ENCODE assay signal across 1 cellular context in the genomic region with DNA sequence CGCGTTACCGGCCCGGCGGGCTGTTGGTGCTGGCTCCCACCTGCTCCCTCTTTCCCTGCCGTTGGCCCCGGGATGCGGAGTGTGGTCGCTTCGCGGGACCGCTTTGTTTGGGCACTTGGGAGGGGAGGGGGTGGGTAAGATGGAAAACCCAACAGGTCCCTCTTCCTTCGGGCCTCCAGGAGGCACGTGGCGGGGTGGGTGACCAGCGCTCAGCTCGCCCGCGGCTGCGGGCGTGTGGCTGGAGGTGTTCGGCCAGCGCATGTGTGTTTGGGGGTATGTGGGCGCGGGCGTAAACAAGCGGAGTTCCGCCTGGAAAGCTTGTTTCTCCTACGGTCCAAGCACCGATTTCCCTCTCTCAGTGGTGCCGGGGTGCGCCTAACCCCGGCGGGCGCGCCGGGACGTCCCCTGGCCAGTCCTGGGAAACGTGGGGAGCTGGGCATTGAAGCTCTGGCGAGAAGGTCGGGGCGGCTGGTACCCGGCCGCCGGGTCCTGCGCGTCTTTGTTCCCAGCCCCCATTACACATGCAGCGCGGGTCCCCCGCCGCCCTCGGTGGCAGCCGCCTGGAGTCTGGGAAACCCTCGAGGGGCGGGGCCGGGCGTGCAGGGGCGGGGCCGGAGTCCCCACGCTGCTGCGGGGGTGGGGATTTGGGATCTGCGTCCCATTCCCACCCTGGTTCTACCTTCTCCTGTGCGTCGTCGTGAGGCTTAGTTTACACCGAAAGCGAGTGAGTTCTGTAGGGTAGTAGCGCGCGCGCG.
TF ChIP-seq lines count a peak whose summit lies in the region.

No MANE protein-coding gene starts in this region.

TF ChIP-seq in HepG2, 621 proteins besides CTCF, POLR2A, EP300 and RAD21 (continued from another document and continues in another):
- TF ChIP-seq TCF7 (IDR thresholded peaks at IDR 0.05; ENCODE audit: low read depth), result no peak
- TF ChIP-seq ZNF253 (CRISPR knock-in tag; IDR thresholded peaks at IDR 0.05; ENCODE audit: borderline replicate concordance), result no peak
- TF ChIP-seq, protein P1, sequence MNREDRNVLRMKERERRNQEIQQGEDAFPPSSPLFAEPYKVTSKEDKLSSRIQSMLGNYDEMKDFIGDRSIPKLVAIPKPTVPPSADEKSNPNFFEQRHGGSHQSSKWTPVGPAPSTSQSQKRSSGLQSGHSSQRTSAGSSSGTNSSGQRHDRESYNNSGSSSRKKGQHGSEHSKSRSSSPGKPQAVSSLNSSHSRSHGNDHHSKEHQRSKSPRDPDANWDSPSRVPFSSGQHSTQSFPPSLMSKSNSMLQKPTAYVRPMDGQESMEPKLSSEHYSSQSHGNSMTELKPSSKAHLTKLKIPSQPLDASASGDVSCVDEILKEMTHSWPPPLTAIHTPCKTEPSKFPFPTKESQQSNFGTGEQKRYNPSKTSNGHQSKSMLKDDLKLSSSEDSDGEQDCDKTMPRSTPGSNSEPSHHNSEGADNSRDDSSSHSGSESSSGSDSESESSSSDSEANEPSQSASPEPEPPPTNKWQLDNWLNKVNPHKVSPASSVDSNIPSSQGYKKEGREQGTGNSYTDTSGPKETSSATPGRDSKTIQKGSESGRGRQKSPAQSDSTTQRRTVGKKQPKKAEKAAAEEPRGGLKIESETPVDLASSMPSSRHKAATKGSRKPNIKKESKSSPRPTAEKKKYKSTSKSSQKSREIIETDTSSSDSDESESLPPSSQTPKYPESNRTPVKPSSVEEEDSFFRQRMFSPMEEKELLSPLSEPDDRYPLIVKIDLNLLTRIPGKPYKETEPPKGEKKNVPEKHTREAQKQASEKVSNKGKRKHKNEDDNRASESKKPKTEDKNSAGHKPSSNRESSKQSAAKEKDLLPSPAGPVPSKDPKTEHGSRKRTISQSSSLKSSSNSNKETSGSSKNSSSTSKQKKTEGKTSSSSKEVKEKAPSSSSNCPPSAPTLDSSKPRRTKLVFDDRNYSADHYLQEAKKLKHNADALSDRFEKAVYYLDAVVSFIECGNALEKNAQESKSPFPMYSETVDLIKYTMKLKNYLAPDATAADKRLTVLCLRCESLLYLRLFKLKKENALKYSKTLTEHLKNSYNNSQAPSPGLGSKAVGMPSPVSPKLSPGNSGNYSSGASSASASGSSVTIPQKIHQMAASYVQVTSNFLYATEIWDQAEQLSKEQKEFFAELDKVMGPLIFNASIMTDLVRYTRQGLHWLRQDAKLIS (CRISPR knock-in tag; IDR thresholded peaks at IDR 0.05), result no peak
- 0 out of 2 replicates have a peak, but pooled peaks have one; percentile 24 for TF ChIP-seq ZFP36L1 (CRISPR knock-in tag; IDR thresholded peaks at IDR 0.05)
- peak; percentile 65 for TF ChIP-seq ZNF772 (CRISPR knock-in tag; IDR thresholded peaks at IDR 0.05)
- no peak for TF ChIP-seq ZNF672 (CRISPR knock-in tag; IDR thresholded peaks at IDR 0.05)
- TF ChIP-seq ZNF382 (CRISPR knock-in tag; IDR thresholded peaks at IDR 0.05; ENCODE audit: borderline replicate concordance), result no peak
- TF ChIP-seq, protein P2, sequence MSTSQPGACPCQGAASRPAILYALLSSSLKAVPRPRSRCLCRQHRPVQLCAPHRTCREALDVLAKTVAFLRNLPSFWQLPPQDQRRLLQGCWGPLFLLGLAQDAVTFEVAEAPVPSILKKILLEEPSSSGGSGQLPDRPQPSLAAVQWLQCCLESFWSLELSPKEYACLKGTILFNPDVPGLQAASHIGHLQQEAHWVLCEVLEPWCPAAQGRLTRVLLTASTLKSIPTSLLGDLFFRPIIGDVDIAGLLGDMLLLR (CRISPR knock-in tag; IDR thresholded peaks at IDR 0.05), result no peak
- TF ChIP-seq HDAC1 (CRISPR knock-in tag; IDR thresholded peaks at IDR 0.05), result peak; percentile 79
- no peak for TF ChIP-seq RARG (CRISPR knock-in tag; IDR thresholded peaks at IDR 0.05; ENCODE audit: low read depth)
- 0 out of 2 replicates have a peak, but pooled peaks have one; percentile 14 for TF ChIP-seq ZSCAN12 (CRISPR knock-in tag; IDR thresholded peaks at IDR 0.05)
- peak; percentile 67 for TF ChIP-seq POLR2G (IDR thresholded peaks at IDR 0.05; ENCODE audit: low read depth, low read length)
- TF ChIP-seq ZNF788 (CRISPR knock-in tag; IDR thresholded peaks at IDR 0.05; ENCODE audit: borderline replicate concordance), result peak; percentile 84; the same call in 1 of the 2 replicates
- TF ChIP-seq ZNF143 (CRISPR knock-in tag; IDR thresholded peaks at IDR 0.05), result no peak
- no peak for TF ChIP-seq XBP1 (CRISPR knock-in tag; IDR thresholded peaks at IDR 0.05)
- TF ChIP-seq GZF1 (CRISPR knock-in tag; IDR thresholded peaks at IDR 0.05), result no peak
- TF ChIP-seq ZNF432 (CRISPR knock-in tag; IDR thresholded peaks at IDR 0.05; ENCODE audit: borderline replicate concordance), result no peak
- TF ChIP-seq, protein P3, sequence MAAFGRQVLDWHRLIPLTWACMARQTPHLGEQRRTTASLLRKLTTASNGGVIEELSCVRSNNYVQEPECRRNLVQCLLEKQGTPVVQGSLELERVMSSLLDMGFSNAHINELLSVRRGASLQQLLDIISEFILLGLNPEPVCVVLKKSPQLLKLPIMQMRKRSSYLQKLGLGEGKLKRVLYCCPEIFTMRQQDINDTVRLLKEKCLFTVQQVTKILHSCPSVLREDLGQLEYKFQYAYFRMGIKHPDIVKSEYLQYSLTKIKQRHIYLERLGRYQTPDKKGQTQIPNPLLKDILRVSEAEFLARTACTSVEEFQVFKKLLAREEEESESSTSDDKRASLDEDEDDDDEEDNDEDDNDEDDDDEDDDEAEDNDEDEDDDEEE (CRISPR knock-in tag; IDR thresholded peaks at IDR 0.05), result no peak
- no peak for TF ChIP-seq U2AF2 (IDR thresholded peaks at IDR 0.05; ENCODE audit: low read depth, low read length)
- TF ChIP-seq, protein P4, sequence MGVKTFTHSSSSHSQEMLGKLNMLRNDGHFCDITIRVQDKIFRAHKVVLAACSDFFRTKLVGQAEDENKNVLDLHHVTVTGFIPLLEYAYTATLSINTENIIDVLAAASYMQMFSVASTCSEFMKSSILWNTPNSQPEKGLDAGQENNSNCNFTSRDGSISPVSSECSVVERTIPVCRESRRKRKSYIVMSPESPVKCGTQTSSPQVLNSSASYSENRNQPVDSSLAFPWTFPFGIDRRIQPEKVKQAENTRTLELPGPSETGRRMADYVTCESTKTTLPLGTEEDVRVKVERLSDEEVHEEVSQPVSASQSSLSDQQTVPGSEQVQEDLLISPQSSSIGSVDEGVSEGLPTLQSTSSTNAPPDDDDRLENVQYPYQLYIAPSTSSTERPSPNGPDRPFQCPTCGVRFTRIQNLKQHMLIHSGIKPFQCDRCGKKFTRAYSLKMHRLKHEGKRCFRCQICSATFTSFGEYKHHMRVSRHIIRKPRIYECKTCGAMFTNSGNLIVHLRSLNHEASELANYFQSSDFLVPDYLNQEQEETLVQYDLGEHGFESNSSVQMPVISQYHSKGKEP (CRISPR knock-in tag; IDR thresholded peaks at IDR 0.05), result no peak
- TF ChIP-seq GABPA (IDR thresholded peaks at IDR 0.05; ENCODE audit: low read depth, low read length), result no peak
- no peak for TF ChIP-seq GABPA (CRISPR knock-in tag; IDR thresholded peaks at IDR 0.05; ENCODE audit: low read depth)
- no peak for TF ChIP-seq BRCA1 (CRISPR knock-in tag; IDR thresholded peaks at IDR 0.05)
- TF ChIP-seq ASH2L (IDR thresholded peaks at IDR 0.05; ENCODE audit: insufficient read length, low read depth, low read length), result no peak
- peak; percentile 92 for TF ChIP-seq ZSCAN31 (CRISPR knock-in tag; IDR thresholded peaks at IDR 0.05; ENCODE audit: low read depth)
- TF ChIP-seq, protein P5, sequence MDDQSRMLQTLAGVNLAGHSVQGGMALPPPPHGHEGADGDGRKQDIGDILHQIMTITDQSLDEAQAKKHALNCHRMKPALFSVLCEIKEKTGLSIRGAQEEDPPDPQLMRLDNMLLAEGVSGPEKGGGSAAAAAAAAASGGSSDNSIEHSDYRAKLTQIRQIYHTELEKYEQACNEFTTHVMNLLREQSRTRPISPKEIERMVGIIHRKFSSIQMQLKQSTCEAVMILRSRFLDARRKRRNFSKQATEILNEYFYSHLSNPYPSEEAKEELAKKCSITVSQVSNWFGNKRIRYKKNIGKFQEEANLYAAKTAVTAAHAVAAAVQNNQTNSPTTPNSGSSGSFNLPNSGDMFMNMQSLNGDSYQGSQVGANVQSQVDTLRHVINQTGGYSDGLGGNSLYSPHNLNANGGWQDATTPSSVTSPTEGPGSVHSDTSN (CRISPR knock-in tag; IDR thresholded peaks at IDR 0.05; ENCODE audit: borderline replicate concordance), result no peak
- TF ChIP-seq ZNF589 (CRISPR knock-in tag; conservative IDR thresholded peaks at IDR 0.05), result peak; percentile 61
- no peak for TF ChIP-seq NFE2L2 (IDR thresholded peaks at IDR 0.05; ENCODE audit: low read length)
- TF ChIP-seq, protein P6, sequence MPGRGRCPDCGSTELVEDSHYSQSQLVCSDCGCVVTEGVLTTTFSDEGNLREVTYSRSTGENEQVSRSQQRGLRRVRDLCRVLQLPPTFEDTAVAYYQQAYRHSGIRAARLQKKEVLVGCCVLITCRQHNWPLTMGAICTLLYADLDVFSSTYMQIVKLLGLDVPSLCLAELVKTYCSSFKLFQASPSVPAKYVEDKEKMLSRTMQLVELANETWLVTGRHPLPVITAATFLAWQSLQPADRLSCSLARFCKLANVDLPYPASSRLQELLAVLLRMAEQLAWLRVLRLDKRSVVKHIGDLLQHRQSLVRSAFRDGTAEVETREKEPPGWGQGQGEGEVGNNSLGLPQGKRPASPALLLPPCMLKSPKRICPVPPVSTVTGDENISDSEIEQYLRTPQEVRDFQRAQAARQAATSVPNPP (CRISPR knock-in tag; IDR thresholded peaks at IDR 0.05), result no peak
- TF ChIP-seq NCOA1 (CRISPR knock-in tag; IDR thresholded peaks at IDR 0.05), result no peak
- no peak for TF ChIP-seq ZMYM2 (CRISPR knock-in tag; IDR thresholded peaks at IDR 0.05)
- TF ChIP-seq SAFB2 (CRISPR knock-in tag; IDR thresholded peaks at IDR 0.05; ENCODE audit: borderline replicate concordance, low read depth), result no peak
- no peak for TF ChIP-seq ESRRA (CRISPR knock-in tag; IDR thresholded peaks at IDR 0.05; ENCODE audit: low read depth)
- TF ChIP-seq ZNF703 (CRISPR knock-in tag; IDR thresholded peaks at IDR 0.05; ENCODE audit: borderline replicate concordance), result 0 out of 2 replicates have a peak, but pooled peaks have one; percentile 17
- peak; percentile 33; the same call in 1 of the 2 replicates for TF ChIP-seq SIX1 (CRISPR knock-in tag; IDR thresholded peaks at IDR 0.05; ENCODE audit: borderline replicate concordance)
- no peak for TF ChIP-seq FOXK2 (IDR thresholded peaks at IDR 0.05)
- no peak for TF ChIP-seq ZNF282 (IDR thresholded peaks at IDR 0.05; ENCODE audit: partially characterized antibody)
- no peak for TF ChIP-seq TRIM24 (CRISPR knock-in tag; IDR thresholded peaks at IDR 0.05)
- no peak for TF ChIP-seq LCORL (IDR thresholded peaks at IDR 0.05)
- peak; percentile 68 for TF ChIP-seq LCORL (CRISPR knock-in tag; IDR thresholded peaks at IDR 0.05)
- TF ChIP-seq, protein P7, sequence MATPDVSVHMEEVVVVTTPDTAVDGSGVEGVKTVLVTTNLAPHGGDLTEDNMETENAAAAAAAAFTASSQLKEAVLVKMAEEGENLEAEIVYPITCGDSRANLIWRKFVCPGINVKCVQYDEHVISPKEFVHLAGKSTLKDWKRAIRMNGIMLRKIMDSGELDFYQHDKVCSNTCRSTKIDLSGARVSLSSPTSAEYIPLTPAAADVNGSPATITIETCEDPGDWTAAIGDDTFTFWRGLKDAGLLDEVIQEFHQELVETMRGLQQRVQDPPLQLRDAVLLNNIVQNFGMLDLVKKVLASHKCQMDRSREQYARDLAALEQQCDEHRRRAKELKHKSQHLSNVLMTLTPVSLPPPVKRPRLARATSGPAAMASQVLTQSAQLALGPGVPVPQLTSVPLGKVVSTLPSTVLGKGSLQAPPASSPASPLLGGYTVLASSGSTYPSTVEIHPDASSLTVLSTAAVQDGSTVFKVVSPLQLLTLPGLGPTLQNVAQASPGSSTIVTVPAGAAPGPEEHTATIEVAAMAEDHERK (CRISPR knock-in tag; IDR thresholded peaks at IDR 0.05; ENCODE audit: low read depth), result 0 out of 2 replicates have a peak, but pooled peaks have one; percentile 43
- TF ChIP-seq, protein P8, sequence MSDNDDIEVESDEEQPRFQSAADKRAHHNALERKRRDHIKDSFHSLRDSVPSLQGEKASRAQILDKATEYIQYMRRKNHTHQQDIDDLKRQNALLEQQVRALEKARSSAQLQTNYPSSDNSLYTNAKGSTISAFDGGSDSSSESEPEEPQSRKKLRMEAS (IDR thresholded peaks at IDR 0.05), result peak; percentile 71
- TF ChIP-seq, protein P9, sequence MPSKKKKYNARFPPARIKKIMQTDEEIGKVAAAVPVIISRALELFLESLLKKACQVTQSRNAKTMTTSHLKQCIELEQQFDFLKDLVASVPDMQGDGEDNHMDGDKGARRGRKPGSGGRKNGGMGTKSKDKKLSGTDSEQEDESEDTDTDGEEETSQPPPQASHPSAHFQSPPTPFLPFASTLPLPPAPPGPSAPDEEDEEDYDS (CRISPR knock-in tag; IDR thresholded peaks at IDR 0.05), result no peak; the same call in 1 of the 2 replicates
- TF ChIP-seq ZBTB38 (CRISPR knock-in tag; IDR thresholded peaks at IDR 0.05), result no peak
- no peak for TF ChIP-seq ZMYM3 (CRISPR knock-in tag; IDR thresholded peaks at IDR 0.05)
- peak; percentile 74; the same call in 1 of the 2 replicates for TF ChIP-seq KDM2A (CRISPR knock-in tag; IDR thresholded peaks at IDR 0.05; ENCODE audit: borderline replicate concordance, low read depth)
- TF ChIP-seq SYNCRIP (IDR thresholded peaks at IDR 0.05; ENCODE audit: insufficient read depth, low read depth, low read length), result no peak
- no peak for TF ChIP-seq ZNF777 (CRISPR knock-in tag; IDR thresholded peaks at IDR 0.05)
- TF ChIP-seq DR1 (CRISPR knock-in tag; IDR thresholded peaks at IDR 0.05), result no peak
- TF ChIP-seq, protein P10, sequence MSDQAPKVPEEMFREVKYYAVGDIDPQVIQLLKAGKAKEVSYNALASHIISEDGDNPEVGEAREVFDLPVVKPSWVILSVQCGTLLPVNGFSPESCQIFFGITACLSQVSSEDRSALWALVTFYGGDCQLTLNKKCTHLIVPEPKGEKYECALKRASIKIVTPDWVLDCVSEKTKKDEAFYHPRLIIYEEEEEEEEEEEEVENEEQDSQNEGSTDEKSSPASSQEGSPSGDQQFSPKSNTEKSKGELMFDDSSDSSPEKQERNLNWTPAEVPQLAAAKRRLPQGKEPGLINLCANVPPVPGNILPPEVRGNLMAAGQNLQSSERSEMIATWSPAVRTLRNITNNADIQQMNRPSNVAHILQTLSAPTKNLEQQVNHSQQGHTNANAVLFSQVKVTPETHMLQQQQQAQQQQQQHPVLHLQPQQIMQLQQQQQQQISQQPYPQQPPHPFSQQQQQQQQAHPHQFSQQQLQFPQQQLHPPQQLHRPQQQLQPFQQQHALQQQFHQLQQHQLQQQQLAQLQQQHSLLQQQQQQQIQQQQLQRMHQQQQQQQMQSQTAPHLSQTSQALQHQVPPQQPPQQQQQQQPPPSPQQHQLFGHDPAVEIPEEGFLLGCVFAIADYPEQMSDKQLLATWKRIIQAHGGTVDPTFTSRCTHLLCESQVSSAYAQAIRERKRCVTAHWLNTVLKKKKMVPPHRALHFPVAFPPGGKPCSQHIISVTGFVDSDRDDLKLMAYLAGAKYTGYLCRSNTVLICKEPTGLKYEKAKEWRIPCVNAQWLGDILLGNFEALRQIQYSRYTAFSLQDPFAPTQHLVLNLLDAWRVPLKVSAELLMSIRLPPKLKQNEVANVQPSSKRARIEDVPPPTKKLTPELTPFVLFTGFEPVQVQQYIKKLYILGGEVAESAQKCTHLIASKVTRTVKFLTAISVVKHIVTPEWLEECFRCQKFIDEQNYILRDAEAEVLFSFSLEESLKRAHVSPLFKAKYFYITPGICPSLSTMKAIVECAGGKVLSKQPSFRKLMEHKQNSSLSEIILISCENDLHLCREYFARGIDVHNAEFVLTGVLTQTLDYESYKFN (CRISPR knock-in tag; conservative IDR thresholded peaks at IDR 0.05), result peak; percentile 20; the same call in 1 of the 2 replicates
- TF ChIP-seq ZNF567 (CRISPR knock-in tag; IDR thresholded peaks at IDR 0.05; ENCODE audit: borderline replicate concordance), result no peak; the same call in 1 of the 2 replicates
- TF ChIP-seq DPF2 (CRISPR knock-in tag; IDR thresholded peaks at IDR 0.05; ENCODE audit: borderline replicate concordance, low read depth), result no peak
